7 cellular contexts compared by ENCODE assay signal in the genomic region with DNA sequence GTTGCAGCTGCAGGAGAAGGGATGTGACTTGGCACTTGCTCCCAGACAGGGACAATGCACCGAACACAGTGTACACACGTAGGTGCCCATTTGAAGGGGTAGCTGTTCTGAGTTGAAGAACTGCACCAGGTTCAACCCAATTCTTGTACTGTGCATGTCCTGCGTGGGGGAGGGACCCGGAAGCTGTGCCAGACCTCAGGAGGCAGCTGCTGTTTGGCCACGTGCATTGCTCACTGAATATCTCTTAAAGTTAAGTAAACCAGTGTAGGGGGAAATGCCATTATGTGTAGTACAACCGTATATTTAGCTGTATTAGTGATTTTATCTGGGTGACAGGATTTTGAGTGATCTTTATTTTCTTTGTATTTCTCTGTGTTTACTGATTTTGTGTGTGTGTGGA. TPM values are rescaled to one million over a fixed set of nuclear protein-coding genes. Genes with fewer than 3 reads are reported as not detected.
DNase-seq lines count a peak whose midpoint lies in the region; ATAC-seq and TF ChIP-seq lines count a peak whose summit lies in the region.

No MANE protein-coding gene starts in this region.

- no peaks in the 10 kb centered on the region; the same call in 1 of the 2 replicates for H3K27me3 ChIP-seq in GM06990 (replicated peaks; ENCODE audit: control insufficient read depth, insufficient read depth, low read length)

- no peaks in the 10 kb centered on the region for H3K9me3 Mint-ChIP-seq in osteocyte (ENCODE audit: unreplicated experiment)

- H3K36me3 ChIP-seq in GM06990 (ENCODE audit: control insufficient read depth, insufficient read depth, low read length): no peaks in the 10 kb centered on the region

- H3K4me3 ChIP-seq in GM06990 (replicated peaks; ENCODE audit: low read depth, low read length): peak overlapping the region; percentile 58

- no peak overlapping the region for H3K27ac Mint-ChIP-seq in osteocyte (ENCODE audit: unreplicated experiment)

- H3K4me3 Mint-ChIP-seq in osteocyte (ENCODE audit: unreplicated experiment): peak overlapping the region; percentile 82

- TF ChIP-seq POLR2A in Raji (IDR thresholded peaks at IDR 0.05; ENCODE audit: insufficient read depth, low read depth, low read length) (peak; percentile 23; the same call in 1 of the 2 replicates), erythroblast (IDR thresholded peaks at IDR 0.05; ENCODE audit: low read length) (no peak)

- peaks cover 13% of the 10 kb centered on the region for H3K4me1 Mint-ChIP-seq in osteocyte (ENCODE audit: unreplicated experiment)

- TF ChIP-seq CTCF in GM06990 (IDR thresholded peaks at IDR 0.05; ENCODE audit: insufficient read depth, low read length, poor library complexity, severe bottlenecking): no peak
- TF ChIP-seq CTCF in osteocyte (IDR thresholded peaks at IDR 0.05): no peak

- peak; percentile 76 for ATAC-seq in HG02798 (IDR thresholded peaks at IDR 0.05; ENCODE audit: poor library complexity, unreplicated experiment)

- H3K36me3 Mint-ChIP-seq in osteocyte (ENCODE audit: unreplicated experiment): no peaks in the 10 kb centered on the region

- DNase-seq in GM06990 (ENCODE audit: extremely low read depth, insufficient read length) (peak; percentile 33), erythroblast (lab: John Stamatoyannopoulos, UW) (peak; percentile 2 to 19), osteocyte (ENCODE audit: extremely low spot score, unreplicated experiment) (no peak), NCI-H226 (no peak)
- no peak for DNase-seq in activated effector memory CD4-positive, alpha-beta T cell treated with anti-CD3 and anti-CD28 coated beads, Interleukin-2, amount 50 U/mL, for 16 hours

- H3K27me3 Mint-ChIP-seq in osteocyte (ENCODE audit: unreplicated experiment): peaks cover 30% of the 10 kb centered on the region

RNA-seq across cellular contexts. Expression of a gene that starts 12.0 kb away (rescaled TPM):
- total RNA-seq in osteocyte: 148 and 150 TPM in 2 replicates

Comparison
In these comparisons a context has a peak if more than half of its experiments do, and no peak if none do; other contexts are left out.
1. DNase-seq: peak in GM06990 (single experiment) and erythroblast (2 of 2); none in osteocyte (single experiment), activated effector memory CD4-positive, alpha-beta T cell treated with anti-CD3 and anti-CD28 coated beads, Interleukin-2, amount 50 U/mL, for 16 hours (single experiment) and NCI-H226 (single experiment).